3 cellular contexts compared by ENCODE assay signal in genomic region chr6:83578057-83578456, GRCh38.
TF ChIP-seq lines count a peak whose summit lies in the region.

No MANE protein-coding gene starts in this region.

TF ChIP-seq in A549, 52 proteins besides CTCF, POLR2A, EP300 and RAD21:
- no peak for TF ChIP-seq ZSCAN20 (CRISPR knock-in tag; IDR thresholded peaks at IDR 0.05)
- TF ChIP-seq NFE2L2 (conservative IDR thresholded peaks at IDR 0.05; ENCODE audit: low read length): peak; percentile 36
- peak; percentile 89 for TF ChIP-seq MAFK (IDR thresholded peaks at IDR 0.05; ENCODE audit: partially characterized antibody)

TF ChIP-seq in IMR-90, 13 proteins besides CTCF, POLR2A, EP300 and RAD21:
- TF ChIP-seq NFE2L2 (IDR thresholded peaks at IDR 0.05; ENCODE audit: low read depth, low read length) (peak; percentile 90), MAFK (IDR thresholded peaks at IDR 0.05; ENCODE audit: low read depth, low read length) (peak; percentile 82), RCOR1 (IDR thresholded peaks at IDR 0.05; ENCODE audit: insufficient replicate concordance, low read length) (no peak), MAZ (IDR thresholded peaks at IDR 0.05; ENCODE audit: borderline replicate concordance, low read depth, low read length) (no peak)

TF ChIP-seq in H1, 55 proteins besides CTCF, POLR2A, EP300 and RAD21 (continued from another document):
- peak; percentile 7; the same call in 1 of the 2 replicates for TF ChIP-seq MAFK (IDR thresholded peaks at IDR 0.05; ENCODE audit: low read depth, low read length)
